11 cellular contexts compared by ENCODE assay signal in genomic region chr20:63006611-63007471, GRCh38. TPM values are rescaled to one million over a fixed set of nuclear protein-coding genes. Genes with fewer than 3 reads are reported as not detected.
A peak's percentile ranks its signal among the peaks of the same experiment; 100 is the strongest.
DNase-seq lines count a peak whose midpoint lies in the region; ATAC-seq and TF ChIP-seq lines count a peak whose summit lies in the region.
"Had no signal": no experiment of that assay in that cellular context is flagged by ENCODE, and none has a peak within 500 bp of the region (broad histone marks: within the 10 kb centered on the region; RNA-seq: fewer than 3 reads in every experiment).

Gene BHLHE23 (minus strand): TSS chr20:63006964. CDS start chr20:63006774, 190 bp downstream.

- in situ Hi-C loops in transverse colon (cut with MboI; ENCODE audit: low pct_ligation_motif_present in 1 of 4, low pct_unique_long_range_greater_than_20kb in 1 of 4, low sequenced_read_pairs in 3 of 4) = loop anchor here in 2 of 4 donors (25.0 kb wide), 1 partner anchor 120 kb away; no protein-coding TSS in a partner anchor

- DNase-seq in CD8-positive, alpha-beta T cell = peak in 1 of 7 experiments; percentile 29
- DNase-seq in GM20000 (ENCODE audit: low spot score) (peak; percentile 74), mesenchymal stem cell (no peak), transverse colon (no peak), cerebellum (ENCODE audit: low spot score) (no peak), NCI-H2029 (lab: John Stamatoyannopoulos, UW) (no peak), kidney tubule cell (ENCODE audit: low spot score) (no peak)
- DNase-seq in activated T-cell treated with anti-CD3 and anti-CD28 coated beads, Interleukin-2, amount 50 U/mL, for 24 hours = peak; percentile 51
- DNase-seq: GDM1, mucosa of descending colon, NCI-H226 had no signal

- peak within 1 kb of the TSS; percentile 57 for H3K4me3 Mint-ChIP-seq in CD8-positive, alpha-beta T cell
- no peak within 1 kb of the TSS for H3K4me3 Mint-ChIP-seq in activated T-cell treated with anti-CD3 and anti-CD28 coated beads, Interleukin-2, amount 50 U/mL, for 24 hours

- no peak for TF ChIP-seq CTCF in CD8-positive, alpha-beta T cell (IDR thresholded peaks at IDR 0.05)
- TF ChIP-seq CTCF in GM20000 (IDR thresholded peaks at IDR 0.05; ENCODE audit: extremely low read depth, missing control alignments) (no peak), transverse colon (IDR thresholded peaks at IDR 0.05) (no peak)

- H3K9me3 Mint-ChIP-seq in CD8-positive, alpha-beta T cell = no peaks in the 10 kb centered on the region
- no peaks in the 10 kb centered on the region for H3K9me3 Mint-ChIP-seq in activated T-cell treated with anti-CD3 and anti-CD28 coated beads, Interleukin-2, amount 50 U/mL, for 24 hours

- H2BK15ac ChIP-seq in mesenchymal stem cell (ENCODE audit: low read depth, poor library complexity, severe bottlenecking) = no peak within 1 kb of the TSS

- H3K9me3 ChIP-seq in CD8-positive, alpha-beta T cell (ENCODE audit: low read length) = no peaks in the 10 kb centered on the region
- H3K9me3 ChIP-seq in mesenchymal stem cell (ENCODE audit: control insufficient read depth, low read length) = no peaks in the 10 kb centered on the region
- no peaks in the 10 kb centered on the region for H3K9me3 ChIP-seq in transverse colon
- H3K9me3 ChIP-seq: mucosa of descending colon had no signal

- H3K4me2 ChIP-seq in mesenchymal stem cell (ENCODE audit: low read length, poor library complexity, severe bottlenecking) = peak within 1 kb of the TSS; percentile 18

- H3K4me3 ChIP-seq in CD8-positive, alpha-beta T cell (ENCODE audit: low read depth, low read length) = peak within 1 kb of the TSS; percentile 11
- peak within 1 kb of the TSS in 1 of 2 experiments; percentile 22 for H3K4me3 ChIP-seq in mesenchymal stem cell (ENCODE audit: insufficient read depth in 1 of 2, low read depth in 1 of 2, low read length in 2 of 2)
- H3K4me3 ChIP-seq in transverse colon = peak within 1 kb of the TSS in 1 of 4 donors; percentile 14
- H3K4me3 ChIP-seq: mucosa of descending colon had no signal

- 3% methylated on average over 76 of the region's 112 CpGs for WGBS in mesenchymal stem cell
- 0 to 6% methylated on average over 1 to 54 of the region's 112 CpGs for WGBS in transverse colon (ENCODE audit: low coverage in 1 of 2), 2 donors

- no peak within 1 kb of the TSS for H2AK5ac ChIP-seq in mesenchymal stem cell (ENCODE audit: low read length, severe bottlenecking)

- no peak within 1 kb of the TSS for H2BK12ac ChIP-seq in mesenchymal stem cell (ENCODE audit: low read length in 2 of 2)

- H4K8ac ChIP-seq in mesenchymal stem cell (ENCODE audit: low read length) = no peak within 1 kb of the TSS

- H3K14ac ChIP-seq in mesenchymal stem cell (ENCODE audit: low read length in 2 of 2) = no peak within 1 kb of the TSS

- no peaks in the 10 kb centered on the region for H3K36me3 Mint-ChIP-seq in CD8-positive, alpha-beta T cell
- H3K36me3 Mint-ChIP-seq in activated T-cell treated with anti-CD3 and anti-CD28 coated beads, Interleukin-2, amount 50 U/mL, for 24 hours (ENCODE audit: low read depth) = no peaks in the 10 kb centered on the region

- intact Hi-C loops in CD8-positive, alpha-beta T cell (cut with DNase I, micrococcal nuclease) = loop anchor here (5.0 to 10.0 kb wide), 3 partner anchors 52 to 340 kb away; partner anchors contain the start of gene SLC17A9 (in 2 of the 2)
- intact Hi-C loops in transverse colon (cut with DNase I; ENCODE audit: low total_unique reads) = loop anchor here (5.0 kb wide), 1 partner anchor 100 kb away; no protein-coding TSS in a partner anchor

- no peaks in the 10 kb centered on the region for H3K79me1 ChIP-seq in mesenchymal stem cell (replicated peaks; ENCODE audit: low read length, poor library complexity, severe bottlenecking)

- peak; percentile 5 for ATAC-seq in CD8-positive, alpha-beta T cell

- peak within 1 kb of the TSS; percentile 50 for H4K91ac ChIP-seq in mesenchymal stem cell (ENCODE audit: low read length)

- H3K36me3 ChIP-seq in CD8-positive, alpha-beta T cell (ENCODE audit: insufficient read depth, low read length) = no peaks in the 10 kb centered on the region
- H3K36me3 ChIP-seq in mesenchymal stem cell (ENCODE audit: control insufficient read depth in 1 of 2, insufficient read depth in 2 of 2, low read depth in 1 of 2, low read length in 2 of 2) = peaks cover 0 to 3% of the 10 kb centered on the region in 2 experiments
- H3K36me3 ChIP-seq in transverse colon = no peaks in the 10 kb centered on the region

- peaks cover 53% of the 10 kb centered on the region for H3K4me1 ChIP-seq in CD8-positive, alpha-beta T cell (ENCODE audit: insufficient read depth, low read length)
- H3K4me1 ChIP-seq in mesenchymal stem cell (ENCODE audit: control insufficient read depth, insufficient read depth, low read depth, low read length) (peaks cover 38% of the 10 kb centered on the region), transverse colon (peaks cover 0 to 19% (median 18%) of the 10 kb centered on the region in 4 donors)

- H2BK5ac ChIP-seq in mesenchymal stem cell (ENCODE audit: low read depth, low read length, poor library complexity, severe bottlenecking) = no peak within 1 kb of the TSS

- no peak within 1 kb of the TSS for H3K4ac ChIP-seq in mesenchymal stem cell (ENCODE audit: low read depth in 1 of 2, low read length in 2 of 2)

- TF ChIP-seq EP300 in transverse colon (IDR thresholded peaks at IDR 0.05; ENCODE audit: low read depth) = no peak

- CTCF ChIA-PET in CD8-positive, alpha-beta T cell (lab: Charles Lee) = interaction anchor here (1.3 to 5.1 kb wide), 2 partner anchors 106 to 118 kb away, joined by 3 to 60 read pairs; no protein-coding TSS in a partner anchor

- peak within 1 kb of the TSS in 1 of 2 experiments; percentile 50 for H3K23ac ChIP-seq in mesenchymal stem cell (ENCODE audit: low read length in 2 of 2)

- H3K27ac Mint-ChIP-seq in CD8-positive, alpha-beta T cell = no peak within 1 kb of the TSS
- H3K27ac Mint-ChIP-seq in activated T-cell treated with anti-CD3 and anti-CD28 coated beads, Interleukin-2, amount 50 U/mL, for 24 hours = no peak within 1 kb of the TSS

- no peak within 1 kb of the TSS for H3K9ac ChIP-seq in mesenchymal stem cell (ENCODE audit: low read length)

- no peak for TF ChIP-seq POLR2A in transverse colon (IDR thresholded peaks at IDR 0.05)

- POLR2A ChIA-PET in CD8-positive, alpha-beta T cell (lab: Charles Lee) = no interaction called here

- H3K27me3 Mint-ChIP-seq in CD8-positive, alpha-beta T cell (ENCODE audit: low read depth) = peaks cover 38% of the 10 kb centered on the region
- peaks cover 71% of the 10 kb centered on the region for H3K27me3 Mint-ChIP-seq in activated T-cell treated with anti-CD3 and anti-CD28 coated beads, Interleukin-2, amount 50 U/mL, for 24 hours

- H2BK120ac ChIP-seq in mesenchymal stem cell (ENCODE audit: low read depth, low read length) = no peak within 1 kb of the TSS

- peaks cover 26% of the 10 kb centered on the region for H3K4me1 Mint-ChIP-seq in CD8-positive, alpha-beta T cell (ENCODE audit: low read depth)
- H3K4me1 Mint-ChIP-seq in activated T-cell treated with anti-CD3 and anti-CD28 coated beads, Interleukin-2, amount 50 U/mL, for 24 hours (ENCODE audit: low read depth) = peaks cover 34% of the 10 kb centered on the region

- no peak within 1 kb of the TSS for H2AFZ ChIP-seq in mesenchymal stem cell (ENCODE audit: low read depth, low read length)

- H3K18ac ChIP-seq in mesenchymal stem cell (ENCODE audit: low read depth in 1 of 2, low read length in 2 of 2) = no peak within 1 kb of the TSS

- H3K27ac ChIP-seq in CD8-positive, alpha-beta T cell (ENCODE audit: low read depth, low read length) = no peak within 1 kb of the TSS
- no peak within 1 kb of the TSS for H3K27ac ChIP-seq in mesenchymal stem cell (ENCODE audit: low read length, poor library complexity, severe bottlenecking)
- no peak within 1 kb of the TSS for H3K27ac ChIP-seq in transverse colon

- peaks cover 38% of the 10 kb centered on the region for H3K27me3 ChIP-seq in CD8-positive, alpha-beta T cell (ENCODE audit: insufficient read depth, low read length)
- H3K27me3 ChIP-seq in mesenchymal stem cell (ENCODE audit: control insufficient read depth in 1 of 2, insufficient read depth in 1 of 2, low read length in 2 of 2) = peaks cover 84 to 93% of the 10 kb centered on the region in 2 experiments
- peaks cover 100% of the 10 kb centered on the region for H3K27me3 ChIP-seq in transverse colon

RNA-seq across cellular contexts. Expression of gene BHLHE23, which starts in this region (rescaled TPM):
- under 1 TPM in 1 of 2 experiments, not detected in 1; 0.44 TPM for total RNA-seq in CD8-positive, alpha-beta T cell
- polyA plus RNA-seq in mesenchymal stem cell (2013, experiment 1 of 2) = not detected
- polyA plus RNA-seq in mesenchymal stem cell (2013, experiment 2 of 2) = not detected
- total RNA-seq in transverse colon = not detected
- not detected for total RNA-seq in cerebellum
- total RNA-seq: mucosa of descending colon had no signal

Comparison
In these comparisons a context has a peak if more than half of its experiments do, and no peak if none do; other contexts are left out.
1. Peak in ATAC-seq and H3K4me3 ChIP-seq in CD8-positive, alpha-beta T cell; RNA of the gene not detected or under 1 TPM.
2. DNase-seq: peak in GM20000 (single experiment) and activated T-cell treated with anti-CD3 and anti-CD28 coated beads, Interleukin-2, amount 50 U/mL, for 24 hours (single experiment); none in mesenchymal stem cell (single experiment), transverse colon (single experiment), cerebellum (single experiment), NCI-H2029 (single experiment) and kidney tubule cell (single experiment).